8 cellular contexts compared by ENCODE assay signal in the genomic region with DNA sequence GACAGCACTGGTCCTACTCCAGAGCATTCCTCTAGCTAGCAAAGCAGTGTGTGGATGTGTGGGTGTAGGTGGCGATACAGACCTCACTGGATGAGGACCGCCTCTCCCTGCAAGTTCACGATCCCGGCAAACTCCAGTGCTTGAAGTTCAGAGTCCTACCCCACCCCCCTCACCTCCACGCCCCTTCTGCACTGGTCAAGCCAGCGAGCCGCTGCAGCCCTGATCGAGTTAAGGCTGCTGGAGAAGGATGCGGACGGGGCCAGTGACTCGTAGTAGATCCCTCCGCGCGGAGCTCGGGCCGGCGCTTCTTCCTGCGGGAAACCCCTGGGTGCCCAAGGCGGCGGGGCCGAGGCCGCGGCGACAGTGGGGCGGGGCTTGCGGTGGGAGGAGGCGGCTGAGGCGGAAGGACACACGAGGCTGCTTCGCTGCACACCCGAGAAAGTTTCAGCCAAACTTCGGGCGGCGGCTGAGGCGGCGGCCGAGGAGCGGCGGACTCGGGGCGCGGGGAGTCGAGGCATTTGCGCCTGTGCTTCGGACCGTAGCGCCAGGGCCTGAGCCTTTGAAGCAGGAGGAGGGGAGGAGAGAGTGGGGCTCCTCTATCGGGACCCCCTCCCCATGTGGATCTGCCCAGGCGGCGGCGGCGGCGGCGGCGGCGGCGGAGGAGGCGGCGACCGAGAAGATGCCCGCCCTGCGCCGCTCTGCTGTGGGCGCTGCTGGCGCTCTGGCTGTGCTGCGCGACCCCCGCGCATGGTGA.
DNase-seq lines count a peak whose midpoint lies in the region; ATAC-seq and TF ChIP-seq lines count a peak whose summit lies in the region.
"Not testable (repeated sequence)": the region's sequence is repeated elsewhere in the genome, so short reads cannot be mapped to it uniquely, and the experiment has no call there.

No MANE protein-coding gene starts in this region.

- intact Hi-C loops in Calu3 (cut with micrococcal nuclease; ENCODE audit: unreplicated experiment); psoas muscle (cut with DNase I): not testable (repeated sequence)

- not testable (repeated sequence) for H3K4me1 Mint-ChIP-seq in Calu3 (ENCODE audit: low read depth, unreplicated experiment)

- DNase-seq in Calu3 (peak; percentile 78), SJCRH30 (peak; percentile 79 to 94), activated T-cell treated with anti-CD3 and anti-CD28 coated beads for 4 hours (peak; percentile 44), dermis blood vessel endothelial cell (peak; percentile 56), iris pigment epithelial cell (ENCODE audit: low read depth) (peak; percentile 82), psoas muscle (peak; percentile 84 to 89)
- DNase-seq in stimulated activated naive CD8-positive, alpha-beta T cell treated with anti-CD3 and anti-CD28 coated beads, Interleukin-15, Interleukin-2, amounts not matched to agents 100 U/mL and 50 U/mL, for 24 hours, result peak; percentile 52

- BruUV-seq in Calu3 (replicated peaks; lab: Mats Ljungman, UMichigan), result not testable (repeated sequence)

- H3K4me3 Mint-ChIP-seq in Calu3 (ENCODE audit: low read depth, unreplicated experiment), result peak overlapping the region; percentile 68

- ATAC-seq in psoas muscle, result peak; percentile 85 to 94 (median 94)
- peak; percentile 90 for ATAC-seq in stimulated activated naive CD8-positive, alpha-beta T cell treated with anti-CD3 and anti-CD28 coated beads, Interleukin-15, Interleukin-2, amounts not matched to agents 100 U/mL and 50 U/mL, for 24 hours

- H3K36me3 ChIP-seq in KOPT-K1 (ENCODE audit: insufficient read depth, low read length); SJCRH30; psoas muscle (ENCODE audit: insufficient read depth in 1 of 2, low read depth in 1 of 2): not testable (repeated sequence)

- CTCF ChIA-PET in Calu3 (lab: Charles Lee), result not testable (repeated sequence)

- H3K9me3 ChIP-seq in KOPT-K1 (ENCODE audit: insufficient read depth, low read length, poor library complexity, severe bottlenecking); SJCRH30 (replicated peaks); psoas muscle: not testable (repeated sequence)

- H3K4me1 ChIP-seq in SJCRH30, psoas muscle: not testable (repeated sequence)

- H3K27me3 Mint-ChIP-seq in Calu3 (ENCODE audit: unreplicated experiment), result not testable (repeated sequence)

- 0 to 1% (median 1%) methylated on average over 16 to 54 of the region's 69 CpGs for WGBS in psoas muscle, 3 donors

- H3K27ac ChIP-seq in KOPT-K1 (ENCODE audit: low read depth, low read length, poor library complexity, severe bottlenecking) (peak overlapping the region; percentile 45), SJCRH30 (peak overlapping the region; percentile 45; the same call in 1 of the 2 replicates), psoas muscle (peak overlapping the region; percentile 66)

- H3K4me3 ChIP-seq in SJCRH30 (peak overlapping the region; percentile 74), psoas muscle (peak overlapping the region; percentile 57)

- not testable (repeated sequence) for H3K27ac Mint-ChIP-seq in Calu3 (ENCODE audit: unreplicated experiment)

- TF ChIP-seq CTCF in Calu3 (IDR thresholded peaks at IDR 0.05; ENCODE audit: unreplicated experiment); psoas muscle (IDR thresholded peaks at IDR 0.05): not testable (repeated sequence)

- H3K36me3 Mint-ChIP-seq in Calu3 (ENCODE audit: insufficient read depth, unreplicated experiment), result not testable (repeated sequence)

- H3K27me3 ChIP-seq in SJCRH30; psoas muscle (ENCODE audit: insufficient read depth in 3 of 3, low read length in 2 of 3): not testable (repeated sequence)

- not testable (repeated sequence) for H3K9me3 Mint-ChIP-seq in Calu3 (ENCODE audit: low read depth, unreplicated experiment)

Comparison
In these comparisons a context has a peak if more than half of its experiments do, and no peak if none do; other contexts are left out.
1. Peak in every context shown above with its lines: DNase-seq, ATAC-seq, H3K4me3 ChIP-seq and H3K27ac ChIP-seq.